In the genomic region with DNA sequence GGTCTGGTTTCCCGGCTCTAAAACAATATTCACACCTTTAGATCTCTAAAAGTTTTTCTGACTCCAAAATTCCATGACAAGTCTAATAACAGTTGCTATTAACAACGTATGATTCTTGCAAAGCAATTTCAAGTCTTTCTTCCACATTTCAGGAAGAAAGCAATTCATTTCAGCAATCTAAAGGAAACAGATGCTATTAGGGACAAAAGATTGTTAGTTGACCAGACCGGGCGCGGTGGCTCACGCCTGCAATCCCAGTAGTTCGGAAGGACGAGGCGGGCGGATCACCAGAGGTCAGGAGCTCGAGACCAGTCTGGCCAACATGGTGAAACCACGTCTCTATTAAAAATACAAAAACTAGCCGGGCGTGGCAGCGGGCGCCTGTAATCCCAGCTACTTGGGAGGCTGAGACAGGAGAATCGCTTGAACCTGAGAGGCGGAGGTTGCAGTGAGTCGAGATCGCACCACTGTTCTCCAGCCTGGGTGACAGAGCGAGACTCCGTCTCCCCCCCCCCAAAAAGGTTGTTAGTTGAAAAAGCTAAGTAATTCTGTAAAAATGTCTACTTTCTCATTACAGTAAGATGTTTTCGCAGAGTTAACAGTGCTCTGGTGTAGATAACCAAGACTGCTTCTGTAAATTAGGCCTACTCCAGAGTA, we compare ENCODE assay signal across 8 cellular contexts. TPM values are rescaled to one million over a fixed set of nuclear protein-coding genes. Genes with fewer than 3 reads are reported as not detected.
DNase-seq lines count a peak whose midpoint lies in the region; ATAC-seq, FAIRE-seq and TF ChIP-seq lines count a peak whose summit lies in the region.

No MANE protein-coding gene starts in this region.

- peak overlapping the region; percentile 84 for H3K4me3 ChIP-seq in A549
- H3K4me3 ChIP-seq in MG63: peak overlapping the region; percentile 64
- H3K4me3 ChIP-seq in mucosa of rectum (ENCODE audit: low read length in 2 of 2): peak overlapping the region; percentile 85 to 96

- no peak for TF ChIP-seq CTCF in A549 (IDR thresholded peaks at IDR 0.05)

- H3K27ac ChIP-seq in A549: peak overlapping the region; percentile 91 to 99
- peak overlapping the region; percentile 97 for H3K27ac ChIP-seq in mucosa of rectum (ENCODE audit: low read depth in 2 of 2, low read length in 2 of 2)

- TF ChIP-seq POLR2A in A549 (IDR thresholded peaks at IDR 0.05; ENCODE audit: low read length): no peak

- CTCF ChIA-PET in A549 (lab: Yijun Ruan, JAX): interaction anchor here (0.7 to 2.0 kb wide), 4 partner anchors 14 to 124 kb away, joined by 3 to 5 read pairs (median 4); no protein-coding TSS in a partner anchor

- DNase-seq in A549 (ENCODE audit: low read depth in 1 of 2, low spot score in 1 of 2): no peak
- DNase-seq in MG63: no peak
- DNase-seq in dermis microvascular lymphatic vessel endothelial cell (ENCODE audit: low read depth in 2 of 2): peak; percentile 92 to 94
- no peak for DNase-seq in stimulated activated naive CD4-positive, alpha-beta T cell treated with Interleukin-2 at 50 U/mL for 16 hours (lab: John Stamatoyannopoulos, UW)
- no peak for DNase-seq in amniotic stem cell (lab: John Stamatoyannopoulos, UW)
- no peak for DNase-seq in GM03348 (ENCODE audit: low spot score)
- no peak for DNase-seq in NCI-H2081 (lab: John Stamatoyannopoulos, UW)

- peak overlapping the region; percentile 77 to 79 for H3K9ac ChIP-seq in mucosa of rectum (ENCODE audit: low read depth in 1 of 2, low read length in 2 of 2)

- no peak for FAIRE-seq in A549 (lab: Jason Lieb, UNC)

- H3K4me2 ChIP-seq in A549: peak overlapping the region; percentile 97

- no peak for TF ChIP-seq RAD21 in A549 (conservative IDR thresholded peaks at IDR 0.05 in 1 of 2, IDR thresholded peaks at IDR 0.05 in 1 of 2)

- H3K4me1 ChIP-seq in A549 (peaks cover 30% of the 10 kb centered on the region), mucosa of rectum (ENCODE audit: control insufficient read depth in 2 of 2, insufficient read depth in 2 of 2, low read length in 2 of 2) (peaks cover 18 to 31% of the 10 kb centered on the region in 2 donors)

- H3K36me3 ChIP-seq in MG63: no peaks in the 10 kb centered on the region
- H3K36me3 ChIP-seq in mucosa of rectum (ENCODE audit: control insufficient read depth in 2 of 2, insufficient read depth in 2 of 2, low read length in 2 of 2): no peaks in the 10 kb centered on the region

- POLR2A ChIA-PET in A549 (lab: Yijun Ruan, JAX): no interaction called here

- H3K27me3 ChIP-seq in MG63: no peaks in the 10 kb centered on the region
- H3K27me3 ChIP-seq in mucosa of rectum (ENCODE audit: control insufficient read depth in 2 of 2, insufficient read depth in 2 of 2, low read length in 2 of 2): no peaks in the 10 kb centered on the region

- no peak for TF ChIP-seq EP300 in A549 (IDR thresholded peaks at IDR 0.05)

- ATAC-seq in A549: peak in 1 of 2 experiments; percentile 3; a peak in 3 of 6 replicates

- 28% methylated on average over 23 of the region's 23 CpGs for WGBS in A549 (ENCODE audit: missing lambda C conversion rate)

- H3K9me3 ChIP-seq in A549: no peaks in the 10 kb centered on the region
- no peaks in the 10 kb centered on the region for H3K9me3 ChIP-seq in MG63
- no peaks in the 10 kb centered on the region for H3K9me3 ChIP-seq in mucosa of rectum (ENCODE audit: control insufficient read depth in 2 of 2, low read length in 2 of 2)

TF ChIP-seq in A549, 52 proteins besides CTCF, POLR2A, EP300 and RAD21:
- TF ChIP-seq, protein P1, sequence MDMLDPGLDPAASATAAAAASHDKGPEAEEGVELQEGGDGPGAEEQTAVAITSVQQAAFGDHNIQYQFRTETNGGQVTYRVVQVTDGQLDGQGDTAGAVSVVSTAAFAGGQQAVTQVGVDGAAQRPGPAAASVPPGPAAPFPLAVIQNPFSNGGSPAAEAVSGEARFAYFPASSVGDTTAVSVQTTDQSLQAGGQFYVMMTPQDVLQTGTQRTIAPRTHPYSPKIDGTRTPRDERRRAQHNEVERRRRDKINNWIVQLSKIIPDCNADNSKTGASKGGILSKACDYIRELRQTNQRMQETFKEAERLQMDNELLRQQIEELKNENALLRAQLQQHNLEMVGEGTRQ (IDR thresholded peaks at IDR 0.05): no peak
- TF ChIP-seq NFE2L2 (conservative IDR thresholded peaks at IDR 0.05; ENCODE audit: low read length) (no peak), EHF (CRISPR knock-in tag; IDR thresholded peaks at IDR 0.05) (no peak), HEYL (CRISPR knock-in tag; IDR thresholded peaks at IDR 0.05) (no peak), CHD4 (IDR thresholded peaks at IDR 0.05; ENCODE audit: borderline replicate concordance) (no peak), FOSB (CRISPR knock-in tag; IDR thresholded peaks at IDR 0.05) (no peak), NPAS2 (CRISPR knock-in tag; IDR thresholded peaks at IDR 0.05; ENCODE audit: borderline replicate concordance) (no peak), KDM5A (IDR thresholded peaks at IDR 0.05) (no peak), PHF8 (IDR thresholded peaks at IDR 0.05; ENCODE audit: borderline replicate concordance, low read depth) (no peak), SMC3 (IDR thresholded peaks at IDR 0.05) (no peak), ZSCAN20 (CRISPR knock-in tag; IDR thresholded peaks at IDR 0.05) (no peak)

RNA-seq across cellular contexts. Expression of a gene that starts 1.3 kb away (rescaled TPM):
- polyA plus RNA-seq in A549 (2011; rRNA removed) (17.4 and 18.9 TPM in 2 replicates), A549 (2017; fragmentation: RNase III; extraction: RNeasy Plus Mini Kit Qiagen cat#74134 plus additional on column Dnase treatment) (11.1 to 11.5 TPM (median 11.4 TPM) in 3 replicates)
- polyA plus RNA-seq in A549 (2012; cell fraction: cytosol; rRNA removed): 7.8 and 9.5 TPM in 2 replicates
- 8.5 and 8.6 TPM in 2 replicates for polyA plus RNA-seq in A549 (2012; cell fraction: nucleus; rRNA removed)
- 38.1 and 42.6 TPM in 2 replicates for polyA minus RNA-seq in A549 (2011; rRNA and poly(A)+ RNA removed)
- 4.8 and 8.6 TPM in 2 replicates for total RNA-seq in MG63 (2014; rRNA removed; shearing (Covaris generic); ENCODE audit: low replicate concordance)
- 18.1 and 26.4 TPM in 2 replicates for total RNA-seq in dermis microvascular lymphatic vessel endothelial cell

RNA-seq across cellular contexts. Expression of a gene that starts 15.5 kb away (rescaled TPM):
- not detected in 2 replicates for polyA plus RNA-seq in A549 (2011; rRNA removed)
- not detected in 2 replicates for polyA plus RNA-seq in A549 (2012; cell fraction: cytosol; rRNA removed)
- polyA plus RNA-seq in A549 (2012; cell fraction: nucleus; rRNA removed): not detected in 2 replicates
- not detected in 3 replicates for polyA plus RNA-seq in A549 (2017; fragmentation: RNase III; extraction: RNeasy Plus Mini Kit Qiagen cat#74134 plus additional on column Dnase treatment)
- polyA minus RNA-seq in A549 (2011; rRNA and poly(A)+ RNA removed): not detected in 2 replicates
- total RNA-seq in MG63 (2014; rRNA removed; shearing (Covaris generic); ENCODE audit: low replicate concordance): not detected in 2 replicates
- not detected in 2 replicates for total RNA-seq in dermis microvascular lymphatic vessel endothelial cell

Comparison
In these comparisons a context has a peak if more than half of its experiments do, and no peak if none do; other contexts are left out.
1. DNase-seq: peak in dermis microvascular lymphatic vessel endothelial cell (2 of 2); none in A549 (0 of 2), MG63 (single experiment), stimulated activated naive CD4-positive, alpha-beta T cell treated with Interleukin-2 at 50 U/mL for 16 hours (single experiment), amniotic stem cell (single experiment), GM03348 (single experiment) and NCI-H2081 (0 of 2).
2. Peak in every context shown above with its lines, with median percentiles within 50 percentile points of each other: H3K4me3 ChIP-seq.